In genomic region chr2:46723346-46723745, GRCh38 we compare ENCODE assay signal across 21 cellular contexts. TPM values are rescaled to one million over a fixed set of nuclear protein-coding genes. Genes with fewer than 3 reads are reported as not detected.
DNase-seq lines count a peak whose midpoint lies in the region; ATAC-seq, FAIRE-seq and TF ChIP-seq lines count a peak whose summit lies in the region.
"Had no signal": no experiment of that assay in that cellular context is flagged by ENCODE, and none has a peak within 500 bp of the region (broad histone marks: within the 10 kb centered on the region; RNA-seq: fewer than 3 reads in every experiment).

No MANE protein-coding gene starts in this region.

- H3T11ph ChIP-seq in H9 (ENCODE audit: low read length) = no peak overlapping the region

- peaks cover 45% of the 10 kb centered on the region in 2 experiments for H3K4me1 Mint-ChIP-seq in H9
- peaks cover 32 to 89% (median 80%) of the 10 kb centered on the region in 4 donors for H3K4me1 Mint-ChIP-seq in naive thymus-derived CD8-positive, alpha-beta T cell
- peaks cover 66% of the 10 kb centered on the region for H3K4me1 Mint-ChIP-seq in activated CD4-positive, alpha-beta T cell treated with anti-CD3 and anti-CD28 coated beads for 36 hours

- no peak overlapping the region for H3K9ac ChIP-seq in SK-N-SH
- H3K9ac ChIP-seq in H9 (ENCODE audit: extremely low read depth, insufficient read length, low read length) = no peak overlapping the region
- H3K9ac ChIP-seq: BLaER1 treated with 17β-estradiol and CSF1 and Interleukin-3, amounts not matched to agents 10 nM and 100 nM; KMS-11 had no signal

- peaks cover 16 to 64% of the 10 kb centered on the region in 2 experiments for H3K4me1 ChIP-seq in SK-N-SH (ENCODE audit: control insufficient read depth in 1 of 2, insufficient read depth in 2 of 2, low read depth in 1 of 2, low read length in 1 of 2)
- peaks cover 6% of the 10 kb centered on the region for H3K4me1 ChIP-seq in H9 (ENCODE audit: insufficient read depth, low read length)

- H3K14ac ChIP-seq in H9 (ENCODE audit: insufficient read depth, low read length) = no peak overlapping the region

- H3F3A ChIP-seq in SK-N-SH (replicated peaks; ENCODE audit: insufficient read depth) = peaks cover 68% of the 10 kb centered on the region

- H3K79me2 ChIP-seq in SK-N-SH (ENCODE audit: insufficient read depth) = peaks cover 100% of the 10 kb centered on the region
- H3K79me2 ChIP-seq in H9 (ENCODE audit: insufficient read depth, low read length) = peaks cover 16% of the 10 kb centered on the region; the same call in 1 of the 2 replicates

- H3K4me2 ChIP-seq in SK-N-SH (peak overlapping the region; percentile 21), H9 (ENCODE audit: insufficient read depth, insufficient read length, low read length) (no peak overlapping the region)
- H3K4me2 ChIP-seq: BLaER1 treated with 17β-estradiol and CSF1 and Interleukin-3, amounts not matched to agents 10 nM and 100 nM; KMS-11 had no signal

- H3K4me3 ChIP-seq in SK-N-SH (ENCODE audit: low read depth in 2 of 2, low read length in 1 of 2) (no peak overlapping the region), bronchial epithelial cell (ENCODE audit: low read depth, low read length) (no peak overlapping the region)
- H3K4me3 ChIP-seq: BLaER1 treated with 17β-estradiol and CSF1 and Interleukin-3, amounts not matched to agents 10 nM and 100 nM; Peyer's patch had no signal

- H2BK12ac ChIP-seq in H9 (ENCODE audit: insufficient read length, low read depth, low read length) = no peak overlapping the region

- no peak overlapping the region for H2BK20ac ChIP-seq in H9 (ENCODE audit: low read depth, low read length, poor library complexity, severe bottlenecking)

- no peak for TF ChIP-seq EP300 in SK-N-SH (IDR thresholded peaks at IDR 0.05; ENCODE audit: borderline replicate concordance in 1 of 2, low read depth in 1 of 2, low read length in 1 of 2)

- H4K5ac ChIP-seq in H9 (ENCODE audit: insufficient read length, low read depth, low read length) = no peak overlapping the region

- no peak overlapping the region for H4K8ac ChIP-seq in H9 (replicated peaks; ENCODE audit: insufficient read length, low read depth, low read length)

- peaks cover 4% of the 10 kb centered on the region for H3K79me1 ChIP-seq in H9 (ENCODE audit: insufficient read depth, low read depth, low read length, poor library complexity, severe bottlenecking)

- H3K9me3 ChIP-seq in SK-N-SH (no peaks in the 10 kb centered on the region), H9 (ENCODE audit: control insufficient read depth, low read depth, low read length) (no peaks in the 10 kb centered on the region)
- H3K9me3 ChIP-seq: Peyer's patch had no signal

- H2BK15ac ChIP-seq in H9 (ENCODE audit: low read depth, low read length) = no peak overlapping the region

- no peak overlapping the region for H3K23ac ChIP-seq in H9 (ENCODE audit: insufficient read length, low read depth, low read length)

- H3K27ac ChIP-seq in SK-N-SH (ENCODE audit: low read depth in 2 of 2, low read length in 1 of 2) (peak overlapping the region in 1 of 2 experiments; percentile 7; a peak in 2 of 4 replicates), H9 (ENCODE audit: insufficient read length, low read depth, low read length) (no peak overlapping the region)
- H3K27ac ChIP-seq: BLaER1 treated with 17β-estradiol and CSF1 and Interleukin-3, amounts not matched to agents 10 nM and 100 nM; KMS-11; Peyer's patch had no signal

- ATAC-seq in SK-N-SH treated with all-trans-retinoic acid at 6 μM for 48 hours = no peak
- ATAC-seq in naive thymus-derived CD8-positive, alpha-beta T cell = no peak
- ATAC-seq in HG03457 (IDR thresholded peaks at IDR 0.05; ENCODE audit: unreplicated experiment) = no peak
- no peak for ATAC-seq in activated CD4-positive, alpha-beta T cell treated with anti-CD3 and anti-CD28 coated beads for 36 hours
- ATAC-seq: HCT116 had no signal

- FAIRE-seq in bronchial epithelial cell (lab: Jason Lieb, UNC) = no peak

- no peaks in the 10 kb centered on the region for H3K9me2 ChIP-seq in SK-N-SH

- peaks cover 0 to 10% (median 5%) of the 10 kb centered on the region in 3 experiments; a peak in 4 of 7 replicates for H3K36me3 Mint-ChIP-seq in H9 (ENCODE audit: insufficient read depth in 1 of 3, low read depth in 3 of 3)
- peaks cover 3 to 19% (median 10%) of the 10 kb centered on the region in 3 donors for H3K36me3 Mint-ChIP-seq in naive thymus-derived CD8-positive, alpha-beta T cell
- H3K36me3 Mint-ChIP-seq in activated CD4-positive, alpha-beta T cell treated with anti-CD3 and anti-CD28 coated beads for 36 hours (ENCODE audit: low read depth) = peaks cover 8% of the 10 kb centered on the region

- H3K27ac Mint-ChIP-seq in H9 = peak overlapping the region in 2 of 3 experiments; percentile 7 to 38; a peak in 1 of 7 replicates
- peak overlapping the region in 7 of 10 donors; percentile 7 to 71 (median 24) for H3K27ac Mint-ChIP-seq in naive thymus-derived CD8-positive, alpha-beta T cell
- H3K27ac Mint-ChIP-seq in activated CD4-positive, alpha-beta T cell treated with anti-CD3 and anti-CD28 coated beads for 36 hours = no peak overlapping the region

- no peak for TF ChIP-seq RAD21 in SK-N-SH (IDR thresholded peaks at IDR 0.05; ENCODE audit: low read length)

- POLR2A ChIA-PET in SK-N-SH (lab: Yijun Ruan, JAX) = no interaction called here
- POLR2A ChIA-PET in naive thymus-derived CD8-positive, alpha-beta T cell (lab: Charles Lee) = no interaction called here
- POLR2A ChIA-PET in activated CD4-positive, alpha-beta T cell treated with anti-CD3 and anti-CD28 coated beads for 36 hours (lab: Charles Lee) = interaction anchor here (0.8 kb wide), 1 partner anchor 261 kb away, joined by 3 read pairs; no protein-coding TSS in a partner anchor

- peaks cover 100% of the 10 kb centered on the region for H4K20me1 ChIP-seq in SK-N-SH (ENCODE audit: insufficient read depth)
- no peaks in the 10 kb centered on the region for H4K20me1 ChIP-seq in H9 (ENCODE audit: control insufficient read depth, insufficient read depth, insufficient read length)

- H3K27me3 Mint-ChIP-seq in H9 (ENCODE audit: low read depth) = no peaks in the 10 kb centered on the region
- no peaks in the 10 kb centered on the region for H3K27me3 Mint-ChIP-seq in naive thymus-derived CD8-positive, alpha-beta T cell
- H3K27me3 Mint-ChIP-seq in activated CD4-positive, alpha-beta T cell treated with anti-CD3 and anti-CD28 coated beads for 36 hours = no peaks in the 10 kb centered on the region
- H3K27me3 Mint-ChIP-seq: CD8-positive, alpha-beta memory T cell had no signal

- no peak overlapping the region for H2AK5ac ChIP-seq in H9 (ENCODE audit: insufficient read length, low read length)

- 90% methylated on average over 1 of the region's 1 CpG for WGBS in SK-N-SH (ENCODE audit: low lambda C conversion rate)
- no CpG with 5 or more reads among the region's 1 CpG for WGBS in H9 (ENCODE audit: extremely low coverage, insufficient read length, low lambda C conversion rate)

- intact Hi-C loops in activated CD4-positive, alpha-beta T cell treated with anti-CD3 and anti-CD28 coated beads for 36 hours (cut with DNase I, micrococcal nuclease) = no loop called here

- H3K56ac ChIP-seq in H9 (ENCODE audit: insufficient read length, low read depth, low read length) = no peak overlapping the region

- H4K91ac ChIP-seq in H9 (ENCODE audit: insufficient read length, low read depth, low read length) = no peak overlapping the region

- no peak for DNase-seq in SK-N-SH
- no peak for DNase-seq in H9
- DNase-seq in bronchial epithelial cell (ENCODE audit: low read depth) = peak; percentile 20
- DNase-seq in naive thymus-derived CD8-positive, alpha-beta T cell = no peak
- DNase-seq in activated CD4-positive, alpha-beta T cell treated with anti-CD3 and anti-CD28 coated beads for 36 hours = no peak
- no peak for DNase-seq in stimulated activated CD8-positive, alpha-beta memory T cell treated with anti-CD3 and anti-CD28 coated beads, Interleukin-4, amount 100 ng/mL, for 48 hours
- DNase-seq: 8988T; CD8-positive, alpha-beta memory T cell; DMS79 treated with DMSO at 0.1 percent for 48 hours; NCI-H1105 treated with DMSO at 0.1 percent for 48 hours; NCI-H1694 treated with DMSO at 0.1 percent for 48 hours; NCI-H2107; NCI-H2227 treated with DMSO at 0.1 percent for 48 hours; NCI-H524; Peyer's patch; SHP77 had no signal

- H3K18ac ChIP-seq in H9 (ENCODE audit: insufficient read length, low read depth, low read length) = no peak overlapping the region

- no peaks in the 10 kb centered on the region for H3K23me2 ChIP-seq in H9 (ENCODE audit: insufficient read length, low read depth, low read length, poor library complexity, severe bottlenecking)

- H3K9me3 Mint-ChIP-seq in H9 = peaks cover 8 to 9% of the 10 kb centered on the region in 2 experiments; a peak in 3 of 5 replicates
- peaks cover 0 to 9% (median 3%) of the 10 kb centered on the region in 9 donors for H3K9me3 Mint-ChIP-seq in naive thymus-derived CD8-positive, alpha-beta T cell
- peaks cover 3% of the 10 kb centered on the region for H3K9me3 Mint-ChIP-seq in activated CD4-positive, alpha-beta T cell treated with anti-CD3 and anti-CD28 coated beads for 36 hours (ENCODE audit: low read depth)

- H2BK120ac ChIP-seq in H9 (ENCODE audit: low read depth, low read length, poor library complexity, severe bottlenecking) = no peak overlapping the region

- H3K27me3 ChIP-seq in SK-N-SH (ENCODE audit: insufficient read depth) (no peaks in the 10 kb centered on the region), H9 (ENCODE audit: insufficient read depth, low read length) (no peaks in the 10 kb centered on the region), bronchial epithelial cell (ENCODE audit: control insufficient read depth, insufficient read depth, low read length) (no peaks in the 10 kb centered on the region)
- H3K27me3 ChIP-seq: BLaER1 treated with 17β-estradiol and CSF1 and Interleukin-3, amounts not matched to agents 10 nM and 100 nM; Peyer's patch had no signal

- H3K4ac ChIP-seq in H9 (ENCODE audit: low read depth, low read length) = no peak overlapping the region

- CTCF ChIA-PET in SK-N-SH (lab: Yijun Ruan, JAX) = no interaction called here
- CTCF ChIA-PET in activated CD4-positive, alpha-beta T cell treated with anti-CD3 and anti-CD28 coated beads for 36 hours (lab: Charles Lee) = interaction anchor here (0.6 kb wide), 2 partner anchors 152 to 168 kb away, joined by 3 to 4 read pairs; no protein-coding TSS in a partner anchor

- no peak for TF ChIP-seq CTCF in SK-N-SH (IDR thresholded peaks at IDR 0.05)
- TF ChIP-seq CTCF in H9 (conservative IDR thresholded peaks at IDR 0.05) = no peak
- no peak for TF ChIP-seq CTCF in bronchial epithelial cell (IDR thresholded peaks at IDR 0.05; ENCODE audit: insufficient read depth, low read length, severe bottlenecking)

- H2AFZ ChIP-seq in SK-N-SH (ENCODE audit: low read depth) = no peak overlapping the region
- no peak overlapping the region for H2AFZ ChIP-seq in H9 (ENCODE audit: low read length)

- no peak overlapping the region for H2BK5ac ChIP-seq in H9 (ENCODE audit: insufficient read length, low read length)

- H3K4me3 Mint-ChIP-seq in H9 = no peak overlapping the region
- peak overlapping the region in 6 of 10 donors; percentile 16 to 56 (median 42) for H3K4me3 Mint-ChIP-seq in naive thymus-derived CD8-positive, alpha-beta T cell
- H3K4me3 Mint-ChIP-seq in activated CD4-positive, alpha-beta T cell treated with anti-CD3 and anti-CD28 coated beads for 36 hours = no peak overlapping the region

- H3K36me3 ChIP-seq in SK-N-SH (replicated peaks in 1 of 2; ENCODE audit: control insufficient read depth in 1 of 2, insufficient read depth in 2 of 2, low read length in 1 of 2) = peaks cover 2 to 54% of the 10 kb centered on the region in 2 experiments
- no peaks in the 10 kb centered on the region for H3K36me3 ChIP-seq in bronchial epithelial cell (ENCODE audit: control insufficient read depth, insufficient read depth, low read length)
- H3K36me3 ChIP-seq: Peyer's patch had no signal

RNA-seq across cellular contexts. Expression of gene SOCS5, which starts 24.3 kb away (rescaled TPM):
- polyA plus RNA-seq in SK-N-SH (2012; rRNA removed) = 23.1 and 29.0 TPM in 2 replicates
- polyA plus RNA-seq in SK-N-SH (2012; cell fraction: cytosol; rRNA removed) = 33.1 and 33.3 TPM in 2 replicates
- 17.6 and 28.6 TPM in 2 replicates for polyA plus RNA-seq in SK-N-SH (2012; cell fraction: nucleus; rRNA removed)
- total RNA-seq in H9 (2021) (14.0 and 15.1 TPM in 2 replicates), bronchial epithelial cell (9.5 and 11.6 TPM in 2 replicates)
- 10 to 100 TPM; 16.3 TPM for total RNA-seq in naive thymus-derived CD8-positive, alpha-beta T cell
- polyA plus RNA-seq in naive thymus-derived CD8-positive, alpha-beta T cell = 1 to 10 TPM; 5.1 to 6.8 (median 5.5) TPM
- total RNA-seq in activated CD4-positive, alpha-beta T cell treated with anti-CD3 and anti-CD28 coated beads for 36 hours = 1 to 10 TPM; 4.6 to 5.6 TPM

Comparison
In these comparisons a context has a peak if more than half of its experiments do, and no peak if none do; other contexts are left out.
1. H3K4me3 Mint-ChIP-seq: peak in naive thymus-derived CD8-positive, alpha-beta T cell (6 of 10); none in H9 (0 of 2) and activated CD4-positive, alpha-beta T cell treated with anti-CD3 and anti-CD28 coated beads for 36 hours (single experiment).